In genomic region chr1:208237241-208237640, GRCh38 we compare ENCODE assay signal across 23 cellular contexts. TPM values are rescaled to one million over a fixed set of nuclear protein-coding genes. Genes with fewer than 3 reads are reported as not detected.
DNase-seq lines count a peak whose midpoint lies in the region; ATAC-seq and TF ChIP-seq lines count a peak whose summit lies in the region.
"Had no signal": no experiment of that assay in that cellular context is flagged by ENCODE, and none has a peak within 500 bp of the region (broad histone marks: within the 10 kb centered on the region; RNA-seq: fewer than 3 reads in every experiment).

No MANE protein-coding gene starts in this region.

- no peaks in the 10 kb centered on the region for H3K9me3 ChIP-seq in left ventricle myocardium inferior (replicated peaks)
- H3K9me3 ChIP-seq: BLaER1 treated with 17β-estradiol and CSF1 and Interleukin-3, amounts not matched to agents 10 nM and 100 nM; heart right ventricle; right atrium auricular region had no signal

- H3K36me3 ChIP-seq in left ventricle myocardium inferior, result no peaks in the 10 kb centered on the region
- H3K36me3 ChIP-seq: BLaER1 treated with 17β-estradiol and CSF1 and Interleukin-3, amounts not matched to agents 10 nM and 100 nM; right atrium auricular region had no signal

- peaks cover 5% of the 10 kb centered on the region for H3K27me3 Mint-ChIP-seq in nephron (ENCODE audit: low read depth)
- H3K27me3 Mint-ChIP-seq: type B pancreatic cell had no signal

- H3K27ac ChIP-seq in left ventricle myocardium inferior (replicated peaks), result peak overlapping the region; percentile 95
- H3K27ac ChIP-seq: BLaER1 treated with 17β-estradiol and CSF1 and Interleukin-3, amounts not matched to agents 10 nM and 100 nM had no signal

- intact Hi-C loops in left ventricle myocardium inferior (cut with micrococcal nuclease) (loop anchor here (5.0 kb wide), 1 partner anchor 105 kb away; no protein-coding TSS in a partner anchor), Right ventricle myocardium inferior (cut with DNase I) (no loop called here)

- H3K27ac Mint-ChIP-seq in nephron, result peak overlapping the region in 2 of 3 experiments; percentile 62 to 91
- H3K27ac Mint-ChIP-seq: stimulated activated naive B cell treated with anti-CD40 and anti-IgM and Interleukin-4, amounts not matched to agents 10 μg/mL and 1 μg/mL and 100 μg/mL, for 72 hours had no signal

- peaks cover 5% of the 10 kb centered on the region for H3K36me3 Mint-ChIP-seq in nephron (ENCODE audit: low read depth)
- H3K36me3 Mint-ChIP-seq: stimulated activated naive B cell treated with anti-CD40 and anti-IgM and Interleukin-4, amounts not matched to agents 10 μg/mL and 1 μg/mL and 100 μg/mL, for 72 hours had no signal

- H3K4me1 Mint-ChIP-seq in nephron, result peaks cover 92% of the 10 kb centered on the region

- H3K4me3 ChIP-seq in left ventricle myocardium inferior, result no peak overlapping the region
- H3K4me3 ChIP-seq in epithelial cell of esophagus (ENCODE audit: low read length), result no peak overlapping the region
- H3K4me3 ChIP-seq: BLaER1 treated with 17β-estradiol and CSF1 and Interleukin-3, amounts not matched to agents 10 nM and 100 nM; heart right ventricle; right atrium auricular region had no signal

- ATAC-seq in Right ventricle myocardium inferior, result no peak
- ATAC-seq in HG03342 (IDR thresholded peaks at IDR 0.05; ENCODE audit: unreplicated experiment), result no peak
- ATAC-seq: stimulated activated naive B cell treated with anti-CD40 and anti-IgM and Interleukin-4, amounts not matched to agents 10 μg/mL and 1 μg/mL and 100 μg/mL, for 72 hours had no signal

- H3K9me3 Mint-ChIP-seq in nephron, result no peaks in the 10 kb centered on the region
- H3K9me3 Mint-ChIP-seq: dendritic cell treated with granulocyte-macrophage colony-stimulating factor and Interleukin-4, amounts not matched to agents 40 ng/mL and 50 ng/mL, for 4 days; stimulated activated naive B cell treated with anti-CD40 and anti-IgM and Interleukin-4, amounts not matched to agents 10 μg/mL and 1 μg/mL and 100 μg/mL, for 72 hours; type B pancreatic cell had no signal

- peak overlapping the region in 1 of 3 experiments; percentile 6 for H3K4me3 Mint-ChIP-seq in nephron
- H3K4me3 Mint-ChIP-seq: dendritic cell treated with granulocyte-macrophage colony-stimulating factor and Interleukin-4, amounts not matched to agents 40 ng/mL and 50 ng/mL, for 4 days; stimulated activated naive B cell treated with anti-CD40 and anti-IgM and Interleukin-4, amounts not matched to agents 10 μg/mL and 1 μg/mL and 100 μg/mL, for 72 hours had no signal

- no peak for DNase-seq in left ventricle myocardium inferior
- DNase-seq in Right ventricle myocardium inferior (ENCODE audit: missing footprints), result no peak
- peak; percentile 73 for DNase-seq in epithelial cell of esophagus (ENCODE audit: low read depth)
- DNase-seq in germinal center (ENCODE audit: low spot score), result no peak
- no peak for DNase-seq in activated effector memory CD4-positive, alpha-beta T cell treated with anti-CD3 and anti-CD28 coated beads, Interleukin-2, amount 50 U/mL, for 16 hours
- DNase-seq in ureter (ENCODE audit: low spot score), result no peak
- DNase-seq: activated CD4-positive, alpha-beta T cell treated with anti-CD3 and anti-CD28 coated beads for 4 hours; activated CD8-positive, alpha-beta memory T cell treated with anti-CD3 and anti-CD28 coated beads, Interleukin-2, amount 50 U/mL, for 4 hours; activated gamma-delta T cell treated with Interleukin-2 at 50 U/mL for 16 hours; anterior cingulate cortex; Calu3; erythroblast; heart right ventricle; NCI-H1092; NCI-H2029 treated with DMSO at 0.1 percent for 48 hours; NCI-H510A treated with DMSO at 0.1 percent for 48 hours; stimulated activated naive B cell treated with anti-CD40 and anti-IgM and Interleukin-4, amounts not matched to agents 10 μg/mL and 1 μg/mL and 100 μg/mL, for 72 hours had no signal

- H3K27me3 ChIP-seq in left ventricle myocardium inferior (ENCODE audit: low read depth), result no peaks in the 10 kb centered on the region
- H3K27me3 ChIP-seq: right atrium auricular region had no signal

- TF ChIP-seq CTCF in left ventricle myocardium inferior (IDR thresholded peaks at IDR 0.05; ENCODE audit: borderline replicate concordance) (no peak), epithelial cell of esophagus (IDR thresholded peaks at IDR 0.05; ENCODE audit: insufficient read depth, low read depth, low read length, missing control alignments) (peak; percentile 28), nephron (IDR thresholded peaks at IDR 0.05; ENCODE audit: unreplicated experiment in 3 of 3) (no peak)

- peaks cover 99% of the 10 kb centered on the region for H3K4me1 ChIP-seq in left ventricle myocardium inferior

RNA-seq across cellular contexts. Expression of gene PLXNA2, which starts 6.9 kb away (rescaled TPM):
- total RNA-seq in left ventricle myocardium inferior (29.1 TPM), Right ventricle myocardium inferior (15.3 TPM), ureter (51.7 TPM)
